8 cellular contexts compared by ENCODE assay signal in the genomic region with DNA sequence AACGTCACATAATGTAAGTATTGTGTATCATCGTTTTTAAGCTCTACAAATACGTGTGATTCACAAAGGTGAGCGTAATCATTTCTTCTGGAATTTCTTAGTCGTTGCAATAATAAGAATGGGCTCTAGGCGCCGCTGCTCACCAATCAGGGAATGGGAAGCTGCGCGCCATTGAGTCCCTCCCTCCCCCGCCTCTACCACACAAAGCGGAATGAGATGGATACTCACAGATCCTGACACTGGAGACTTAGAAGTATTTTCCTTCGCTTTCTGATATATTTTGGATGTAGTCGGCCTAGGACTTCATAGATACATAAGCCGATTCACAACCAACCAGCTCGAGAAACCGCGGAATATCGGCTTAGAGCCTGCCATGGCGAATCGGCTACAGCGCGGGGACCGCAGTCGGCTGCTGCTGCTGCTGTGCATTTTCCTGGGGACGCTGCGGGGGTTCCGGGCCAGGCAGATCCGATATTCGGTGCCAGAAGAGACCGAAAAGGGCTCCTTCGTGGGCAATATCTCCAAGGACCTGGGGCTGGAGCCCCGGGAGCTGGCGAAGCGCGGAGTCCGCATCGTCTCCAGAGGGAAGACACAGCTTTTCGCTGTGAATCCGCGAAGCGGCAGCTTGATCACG. TPM values are rescaled to one million over a fixed set of nuclear protein-coding genes. Genes with fewer than 3 reads are reported as not detected.
A peak's percentile ranks its signal among the peaks of the same experiment; 100 is the strongest.
DNase-seq lines count a peak whose midpoint lies in the region; ATAC-seq and TF ChIP-seq lines count a peak whose summit lies in the region.

Gene PCDHGA11, plus strand, starts transcription at position 197 of the 634 bp plus-strand sequence. Its CDS starts 177 bp downstream, at position 374.

- DNase-seq in AG09319 (ENCODE audit: extremely low read depth, low read depth): peak; percentile 22
- peak; percentile 20 for DNase-seq in NOMO-1 treated with dmso at 0.1 percent for 144 hours (lab: John Stamatoyannopoulos, UW; ENCODE audit: unreplicated experiment)
- peak; percentile 28 for DNase-seq in central memory CD4-positive, alpha-beta T cell
- DNase-seq in right lobe of liver: peak in 1 of 3 donors; percentile 44
- DNase-seq in NCI-H187 (lab: John Stamatoyannopoulos, UW): no peak
- no peak for DNase-seq in NK-92 (lab: John Stamatoyannopoulos, UW; ENCODE audit: unreplicated experiment)

- peak within 1 kb of the TSS in 1 of 3 donors; percentile 13 for H3K4me3 ChIP-seq in right lobe of liver
- H3K4me3 ChIP-seq in thymus (ENCODE audit: low read length): peak within 1 kb of the TSS; percentile 43

- no peaks in the 10 kb centered on the region for H3K4me1 ChIP-seq in right lobe of liver
- H3K4me1 ChIP-seq in thymus (ENCODE audit: control insufficient read depth, insufficient read depth, low read length): no peaks in the 10 kb centered on the region

- no peak for TF ChIP-seq POLR2A in right lobe of liver (IDR thresholded peaks at IDR 0.05)

- H3K9me3 ChIP-seq in right lobe of liver (peaks cover 0 to 41% (median 19%) of the 10 kb centered on the region in 4 donors), thymus (ENCODE audit: control insufficient read depth) (peaks cover 19% of the 10 kb centered on the region)

- H3K36me3 ChIP-seq in right lobe of liver: no peaks in the 10 kb centered on the region
- H3K36me3 ChIP-seq in thymus (ENCODE audit: control insufficient read depth, insufficient read depth): no peaks in the 10 kb centered on the region

- ATAC-seq in GM21367 (IDR thresholded peaks at IDR 0.05; ENCODE audit: unreplicated experiment): peak; percentile 52
- ATAC-seq in right lobe of liver: peak in 3 of 4 donors; percentile 34 to 72 (median 63)

- 18% methylated on average over 21 of the region's 42 CpGs for WGBS in right lobe of liver (ENCODE audit: insufficient coverage, low coverage, low lambda C conversion rate, missing lambda C conversion rate)
- WGBS in thymus: 8% methylated on average over 42 of the region's 42 CpGs

- H3K27me3 ChIP-seq in right lobe of liver: no peaks in the 10 kb centered on the region
- peaks cover 48% of the 10 kb centered on the region for H3K27me3 ChIP-seq in thymus (ENCODE audit: control insufficient read depth, insufficient read depth)

- intact Hi-C loops in right lobe of liver (cut with DNase I): no loop called here

- TF ChIP-seq CTCF in AG09319 (IDR thresholded peaks at IDR 0.05; ENCODE audit: low read depth, low read length): peak; percentile 41
- TF ChIP-seq CTCF in right lobe of liver (IDR thresholded peaks at IDR 0.05): peak; percentile 17 to 38 (median 26)

- no peak within 1 kb of the TSS for H3K27ac ChIP-seq in right lobe of liver
- H3K27ac ChIP-seq in thymus (ENCODE audit: low read depth): no peak within 1 kb of the TSS

RNA-seq across cellular contexts. Expression of gene PCDHGA11, which starts in this region (rescaled TPM):
- 1 to 10 TPM in 3 of 6 experiments, under 1 TPM in 3; 0.81 to 1.7 (median 1.1) TPM for total RNA-seq in right lobe of liver
- 0.68 TPM for polyA plus RNA-seq in thymus

Comparison
In these comparisons a context has a peak if more than half of its experiments do, and no peak if none do; other contexts are left out.
1. DNase-seq: peak in AG09319 (single experiment), NOMO-1 treated with dmso at 0.1 percent for 144 hours (single experiment) and central memory CD4-positive, alpha-beta T cell (single experiment); none in NCI-H187 (0 of 2) and NK-92 (single experiment).